ENCODE assay signal across 27 cellular contexts in the genomic region with DNA sequence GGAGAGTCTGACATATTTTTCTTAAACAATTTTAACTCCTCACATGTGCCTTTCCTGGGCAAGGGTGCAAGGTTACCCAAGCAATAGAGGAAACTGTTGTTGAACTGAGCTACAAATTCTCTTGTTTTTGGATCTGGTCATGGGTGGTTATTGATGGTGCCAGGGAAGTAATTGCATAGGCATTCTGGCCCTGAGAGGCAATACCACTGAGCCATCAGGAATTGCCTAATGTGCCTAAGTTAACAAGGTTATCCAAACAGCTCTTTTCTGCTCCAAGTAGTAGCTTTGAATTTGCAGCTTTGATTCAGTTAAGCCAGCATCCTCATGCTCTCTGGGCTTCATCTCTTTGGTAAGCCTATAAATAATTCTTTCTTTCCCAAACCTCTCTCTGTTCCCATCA.
"Had no signal": no experiment of that assay in that cellular context is flagged by ENCODE, and none has a peak within 500 bp of the region (broad histone marks: within the 10 kb centered on the region; RNA-seq: fewer than 3 reads in every experiment).

No MANE protein-coding gene starts in this region.

- H3K27me3 ChIP-seq: neutrophil, pancreas, spleen, stomach, thyroid gland, tibial nerve, upper lobe of right lung, uterus had no signal

- H3K9me3 ChIP-seq: pancreas, prostate gland, thoracic aorta, thyroid gland, upper lobe of right lung, uterus had no signal

- ATAC-seq: naive thymus-derived CD8-positive, alpha-beta T cell; natural killer cell treated with Interleukin-12 subunit alpha and Interleukin-12 subunit beta and Interleukin-15 and Interleukin-18, amount 100 ng/mL, for 72 hours; pancreas; right cardiac atrium; sciatic nerve; stimulated activated memory B cell treated with anti-CD40 and anti-IgM and Interleukin-4, amounts not matched to agents 10 μg/mL and 1 μg/mL and 100 μg/mL, for 72 hours; upper lobe of right lung had no signal

- H3K36me3 ChIP-seq: neutrophil, pancreas, prostate gland, spleen, stomach, thoracic aorta, thyroid gland, tibial nerve, upper lobe of right lung, uterus had no signal

- H3K27ac ChIP-seq: neutrophil, pancreas, prostate gland, skin epidermis, spleen, stomach, thoracic aorta, thyroid gland, tibial nerve, upper lobe of right lung, uterus had no signal

- H3K4me3 ChIP-seq: pancreas, prostate gland, skin epidermis, smooth muscle cell, spleen, stomach, thoracic aorta, thyroid gland, tibial nerve, upper lobe of right lung, uterus had no signal

- H3K4me1 ChIP-seq: pancreas, prostate gland, spleen, stomach, thyroid gland, tibial nerve, upper lobe of right lung, uterus had no signal

- DNase-seq: naive B cell; naive thymus-derived CD8-positive, alpha-beta T cell; nephron progenitor cell; nucleus accumbens; pancreas; right cardiac atrium; spleen; stimulated activated CD4-positive, alpha-beta T cell treated with anti-CD3 and anti-CD28 coated beads, Interleukin-12 subunit alpha, Interleukin-12 subunit beta, amount 100 ng/mL, for 4 hours; stimulated activated CD4-positive, alpha-beta T cell treated with anti-CD3 and anti-CD28 coated beads, Interleukin-1b, Interleukin-23, amount 100 ng/mL, for 48 hours; stimulated activated CD4-positive, alpha-beta T cell treated with anti-CD3 and anti-CD28 coated beads, Interleukin-4, amount 100 ng/mL, for 1 hour; stimulated activated CD4-positive, alpha-beta T cell treated with anti-CD3 and anti-CD28 coated beads, Interleukin-4, amount 100 ng/mL, for 4 hours; stimulated activated CD8-positive, alpha-beta memory T cell treated with anti-CD3 and anti-CD28 coated beads, Interleukin-4, amount 100 ng/mL, for 48 hours; stimulated activated naive CD4-positive, alpha-beta T cell; stomach; thyroid gland; trophoblast cell; upper lobe of right lung; uterus had no signal
